In the genomic region with DNA sequence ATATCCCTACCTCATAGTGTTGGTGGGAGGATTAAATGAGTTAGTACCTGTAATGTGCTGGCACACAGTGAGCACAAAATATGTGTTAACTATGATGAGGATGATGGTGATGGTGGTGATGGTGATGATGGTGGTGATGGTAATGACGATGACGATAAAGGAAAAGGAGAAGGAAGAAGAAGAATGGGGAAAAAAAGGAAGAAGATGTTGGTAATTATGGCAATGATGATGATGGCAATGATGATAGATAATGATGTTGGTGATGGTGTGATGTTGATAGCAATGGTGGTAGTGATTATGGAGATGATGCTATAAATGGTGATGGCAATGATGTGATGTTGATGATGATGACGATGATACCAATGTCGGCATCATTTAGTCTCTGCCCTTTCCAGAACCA, we compare ENCODE assay signal across 35 cellular contexts.
"Had no signal": no experiment of that assay in that cellular context is flagged by ENCODE, and none has a peak within 500 bp of the region (broad histone marks: within the 10 kb centered on the region; RNA-seq: fewer than 3 reads in every experiment).

No MANE protein-coding gene starts in this region.

- H3K36me3 ChIP-seq: MG63 had no signal

- DNase-seq: Kasumi-1, MG63, MM.1S, MV-4-11, NCI-H1048, NCI-H1092, NCI-H1092 treated with DMSO at 0.1 percent for 48 hours, NCI-H1105, NCI-H1105 treated with DMSO at 0.1 percent for 48 hours, NCI-H1417, NCI-H1417 treated with DMSO at 0.1 percent for 48 hours, NCI-H1436, NCI-H1436 treated with DMSO at 0.1 percent for 48 hours, NCI-H146, NCI-H1694, NCI-H1694 treated with DMSO at 0.1 percent for 48 hours, NCI-H187, NCI-H187 treated with DMSO at 0.1 percent for 48 hours, NCI-H1930, NCI-H2029, NCI-H2029 treated with DMSO at 0.1 percent for 48 hours, NCI-H2081, NCI-H2081 treated with DMSO at 0.1 percent for 48 hours, NCI-H2107, NCI-H2171, NCI-H2171 treated with DMSO at 0.1 percent for 48 hours, NCI-H2227 treated with DMSO at 0.1 percent for 48 hours, NCI-H226, NCI-H345, NCI-H446, NCI-H446 treated with DMSO at 0.1 percent for 48 hours, NCI-H510A, NCI-H510A treated with DMSO at 0.1 percent for 48 hours, NCI-H524, NCI-H524 treated with DMSO at 0.1 percent for 48 hours had no signal

- H3K9me3 ChIP-seq: MG63 had no signal

- H3K4me3 ChIP-seq: MG63 had no signal

- H3K27me3 ChIP-seq: MG63 had no signal
